Comparison of ENCODE assay signal across 17 cellular contexts in genomic region chr6:47581591-47581990, GRCh38.
DNase-seq lines count a peak whose midpoint lies in the region; ATAC-seq, FAIRE-seq and TF ChIP-seq lines count a peak whose summit lies in the region.
"Had no signal": no experiment of that assay in that cellular context is flagged by ENCODE, and none has a peak within 500 bp of the region (broad histone marks: within the 10 kb centered on the region; RNA-seq: fewer than 3 reads in every experiment).

No MANE protein-coding gene starts in this region.

- H3K4me3 ChIP-seq in PC-3 (ENCODE audit: low read length): no peak overlapping the region
- no peak overlapping the region for H3K4me3 ChIP-seq in spleen

- peak; percentile 6 for DNase-seq in GM12891 (ENCODE audit: insufficient read length, low spot score)
- no peak for DNase-seq in PC-3
- no peak for DNase-seq in NOMO-1 (lab: John Stamatoyannopoulos, UW; ENCODE audit: unreplicated experiment in 2 of 2)
- no peak for DNase-seq in CD1c-positive myeloid dendritic cell (ENCODE audit: extremely low spot score)
- no peak for DNase-seq in spleen
- DNase-seq: activated CD8-positive, alpha-beta memory T cell treated with anti-CD3 and anti-CD28 coated beads for 24 hours; activated effector memory CD4-positive, alpha-beta T cell treated with anti-CD3 and anti-CD28 coated beads, Interleukin-2, amount 50 U/mL, for 16 hours; CD4-positive, alpha-beta memory T cell; H7; NCI-H1092 treated with DMSO at 0.1 percent for 48 hours; NCI-H446; occipital lobe had no signal

- 47 to 85% (median 64%) methylated on average over 2 of the region's 2 CpGs for WGBS in spleen, 5 donors

- no peaks in the 10 kb centered on the region for H4K20me1 ChIP-seq in PC-3 (ENCODE audit: low read length)

- H3K9me3 ChIP-seq in PC-3 (ENCODE audit: low read length): no peaks in the 10 kb centered on the region
- no peaks in the 10 kb centered on the region for H3K9me3 ChIP-seq in spleen

- H3K79me2 ChIP-seq in PC-3 (ENCODE audit: low read length): no peaks in the 10 kb centered on the region

- H3K27me3 ChIP-seq in PC-3 (ENCODE audit: low read length) (no peaks in the 10 kb centered on the region), spleen (replicated peaks in 1 of 7) (no peaks in the 10 kb centered on the region)

- H3K4me2 ChIP-seq in PC-3 (ENCODE audit: low read length): no peak overlapping the region

- intact Hi-C loops in PC-3 (cut with micrococcal nuclease) (no loop called here), spleen (cut with DNase I; ENCODE audit: low total_unique reads) (no loop called here)

- H3K9ac ChIP-seq in PC-3 (ENCODE audit: low read length): no peak overlapping the region

- no peak for TF ChIP-seq POLR2A in GM12891 (IDR thresholded peaks at IDR 0.05; ENCODE audit: low read depth, low read length)
- TF ChIP-seq POLR2A in spleen (IDR thresholded peaks at IDR 0.05): no peak

- peaks cover 20% of the 10 kb centered on the region; the same call in 1 of the 2 replicates for H3K36me3 ChIP-seq in PC-3 (ENCODE audit: low read depth, low read length)
- H3K36me3 ChIP-seq in spleen: peaks cover 0 to 93% (median 44%) of the 10 kb centered on the region in 6 donors

- no peaks in the 10 kb centered on the region for H3F3A ChIP-seq in PC-3 (ENCODE audit: low read length, unreplicated experiment)

- no peaks in the 10 kb centered on the region for H3K4me1 ChIP-seq in PC-3 (ENCODE audit: insufficient read depth, low read length)
- H3K4me1 ChIP-seq in spleen: no peaks in the 10 kb centered on the region

- TF ChIP-seq CTCF in PC-3 (conservative IDR thresholded peaks at IDR 0.05; ENCODE audit: low read depth, low read length): no peak
- TF ChIP-seq CTCF in spleen (IDR thresholded peaks at IDR 0.05 in 8 of 11, conservative IDR thresholded peaks at IDR 0.05 in 3 of 11): no peak

- FAIRE-seq in GM12891 (lab: Jason Lieb, UNC): peak; percentile 5

- BruUV-seq in PC-3 (replicated peaks; lab: Mats Ljungman, UMichigan): no TSS peak

- ATAC-seq in GM19455 (IDR thresholded peaks at IDR 0.05; ENCODE audit: unreplicated experiment) (peak; percentile 80), HG02623 (IDR thresholded peaks at IDR 0.05; ENCODE audit: unreplicated experiment) (peak; percentile 83), HG03442 (IDR thresholded peaks at IDR 0.05; ENCODE audit: unreplicated experiment) (peak; percentile 96), PC-3 (no peak)

- CTCF ChIA-PET in PC-3 (lab: Charles Lee): no interaction called here

- no peak overlapping the region for H2AFZ ChIP-seq in PC-3 (ENCODE audit: low read length)

- POLR2A ChIA-PET in PC-3 (lab: Charles Lee; ENCODE audit: unreplicated experiment): no interaction called here

- H3K27ac ChIP-seq in PC-3 (ENCODE audit: low read length): no peak overlapping the region
- H3K27ac ChIP-seq in spleen: no peak overlapping the region
- H3K27ac ChIP-seq: epithelial cell of prostate, VCaP had no signal

- H3K9me2 ChIP-seq in PC-3 (replicated peaks; ENCODE audit: low read length): no peaks in the 10 kb centered on the region

TF ChIP-seq in GM12891, 5 proteins besides CTCF, POLR2A, EP300 and RAD21:
- TF ChIP-seq TAF1 (IDR thresholded peaks at IDR 0.05; ENCODE audit: low read depth, low read length) (no peak), POU2F2 (IDR thresholded peaks at IDR 0.05; ENCODE audit: low read depth, low read length) (no peak), POLR2AphosphoS5 (IDR thresholded peaks at IDR 0.05; ENCODE audit: low read depth, low read length) (no peak), SPI1 (IDR thresholded peaks at IDR 0.05; ENCODE audit: low read depth, low read length) (peak; percentile 83), PAX5 (IDR thresholded peaks at IDR 0.05; ENCODE audit: insufficient read depth, low read length, severe bottlenecking) (no peak)
